ENCODE assay signal across 16 cellular contexts in the genomic region with DNA sequence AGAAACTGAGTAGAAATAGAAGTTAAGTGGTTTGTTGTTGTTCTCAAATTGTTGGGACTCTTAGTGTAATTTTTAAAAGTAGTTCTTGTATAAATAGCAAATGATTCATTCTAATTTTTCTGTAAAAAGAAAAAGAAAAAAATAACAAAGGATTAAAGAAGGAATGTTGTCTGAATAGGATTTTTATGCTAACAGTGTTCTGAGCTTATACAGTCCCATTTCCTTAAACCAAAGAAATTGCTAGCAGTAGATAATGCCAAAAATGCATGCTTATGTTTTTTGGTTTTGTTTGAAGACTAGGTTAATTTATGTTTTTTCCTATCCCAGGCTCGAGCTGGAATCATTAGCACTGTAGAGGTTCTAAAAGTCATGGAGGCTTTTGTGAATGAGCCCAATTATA. TPM values are rescaled to one million over a fixed set of nuclear protein-coding genes. Genes with fewer than 3 reads are reported as not detected.
DNase-seq lines count a peak whose midpoint lies in the region; ATAC-seq and TF ChIP-seq lines count a peak whose summit lies in the region.
"Had no signal": no experiment of that assay in that cellular context is flagged by ENCODE, and none has a peak within 500 bp of the region (broad histone marks: within the 10 kb centered on the region; RNA-seq: fewer than 3 reads in every experiment).

No MANE protein-coding gene starts in this region.

- H3K27me3 Mint-ChIP-seq in T-helper 17 cell = no peaks in the 10 kb centered on the region
- no peaks in the 10 kb centered on the region for H3K27me3 Mint-ChIP-seq in activated CD4-positive, alpha-beta memory T cell treated with anti-CD3 and anti-CD28 coated beads for 36 hours
- H3K27me3 Mint-ChIP-seq: CD8-positive, alpha-beta memory T cell; naive thymus-derived CD4-positive, alpha-beta T cell had no signal

- no peak overlapping the region for H3K4me3 ChIP-seq in left ventricle myocardium inferior
- no peak overlapping the region for H3K4me3 ChIP-seq in transverse colon
- H3K4me3 ChIP-seq: psoas muscle had no signal

- no peak overlapping the region for H3K4me3 Mint-ChIP-seq in T-helper 17 cell
- H3K4me3 Mint-ChIP-seq in activated CD4-positive, alpha-beta memory T cell treated with anti-CD3 and anti-CD28 coated beads for 36 hours = no peak overlapping the region
- H3K4me3 Mint-ChIP-seq: CD8-positive, alpha-beta memory T cell; naive thymus-derived CD4-positive, alpha-beta T cell had no signal

- no peak for TF ChIP-seq EP300 in transverse colon (IDR thresholded peaks at IDR 0.05; ENCODE audit: low read depth)

- no peaks in the 10 kb centered on the region for H3K9me3 Mint-ChIP-seq in activated CD4-positive, alpha-beta memory T cell treated with anti-CD3 and anti-CD28 coated beads for 36 hours
- H3K9me3 Mint-ChIP-seq: CD8-positive, alpha-beta memory T cell; naive thymus-derived CD4-positive, alpha-beta T cell had no signal

- peaks cover 13% of the 10 kb centered on the region for H3K36me3 Mint-ChIP-seq in T-helper 17 cell (ENCODE audit: low read depth)
- H3K36me3 Mint-ChIP-seq in activated CD4-positive, alpha-beta memory T cell treated with anti-CD3 and anti-CD28 coated beads for 36 hours = peaks cover 30% of the 10 kb centered on the region

- intact Hi-C loops in left ventricle myocardium inferior (cut with micrococcal nuclease) = no loop called here
- intact Hi-C loops in cardiac septum (cut with DNase I) = no loop called here
- intact Hi-C loops in transverse colon (cut with DNase I; ENCODE audit: low total_unique reads) = no loop called here
- intact Hi-C loops in activated CD4-positive, alpha-beta memory T cell treated with anti-CD3 and anti-CD28 coated beads for 36 hours (cut with micrococcal nuclease) = no loop called here

- CTCF ChIA-PET in activated CD4-positive, alpha-beta memory T cell treated with anti-CD3 and anti-CD28 coated beads for 36 hours (lab: Charles Lee) = interaction anchor here (4.4 kb wide), 1 partner anchor 10 kb away, joined by 29 read pairs; no protein-coding TSS in a partner anchor

- no peak for ATAC-seq in T-helper 17 cell
- no peak for ATAC-seq in HG03159 (IDR thresholded peaks at IDR 0.05; ENCODE audit: unreplicated experiment)
- ATAC-seq: naive thymus-derived CD4-positive, alpha-beta T cell; stimulated activated naive CD8-positive, alpha-beta T cell treated with anti-CD3 and anti-CD28 coated beads, Interleukin-15, Interleukin-2, amounts not matched to agents 100 U/mL and 50 U/mL, for 24 hours had no signal

- peaks cover 84% of the 10 kb centered on the region for H3K36me3 ChIP-seq in left ventricle myocardium inferior
- peaks cover 0 to 85% (median 26%) of the 10 kb centered on the region in 4 donors for H3K36me3 ChIP-seq in transverse colon

- peak overlapping the region; percentile 57 for H3K27ac Mint-ChIP-seq in T-helper 17 cell
- H3K27ac Mint-ChIP-seq in activated CD4-positive, alpha-beta memory T cell treated with anti-CD3 and anti-CD28 coated beads for 36 hours = no peak overlapping the region
- H3K27ac Mint-ChIP-seq: CD8-positive, alpha-beta memory T cell had no signal

- H3K27ac ChIP-seq in left ventricle myocardium inferior (replicated peaks) (peak overlapping the region; percentile 77), transverse colon (peak overlapping the region; percentile 14 to 51 (median 18))
- H3K27ac ChIP-seq: psoas muscle had no signal

- peaks cover 32% of the 10 kb centered on the region for H3K4me1 ChIP-seq in left ventricle myocardium inferior
- H3K4me1 ChIP-seq in transverse colon = peaks cover 0 to 10% (median 2%) of the 10 kb centered on the region in 4 donors
- H3K4me1 ChIP-seq: psoas muscle had no signal

- POLR2A ChIA-PET in activated CD4-positive, alpha-beta memory T cell treated with anti-CD3 and anti-CD28 coated beads for 36 hours (lab: Charles Lee) = no interaction called here

- TF ChIP-seq POLR2A in transverse colon (IDR thresholded peaks at IDR 0.05) = no peak

- H3K4me1 Mint-ChIP-seq in T-helper 17 cell = peaks cover 14% of the 10 kb centered on the region
- peaks cover 3% of the 10 kb centered on the region for H3K4me1 Mint-ChIP-seq in activated CD4-positive, alpha-beta memory T cell treated with anti-CD3 and anti-CD28 coated beads for 36 hours (ENCODE audit: low read depth)

- 57 to 60% methylated on average over 1 of the region's 1 CpG for WGBS in transverse colon (ENCODE audit: low coverage in 1 of 2), 2 donors

- no peaks in the 10 kb centered on the region for H3K27me3 ChIP-seq in left ventricle myocardium inferior (ENCODE audit: low read depth)
- no peaks in the 10 kb centered on the region for H3K27me3 ChIP-seq in transverse colon

- H3K9me3 ChIP-seq in left ventricle myocardium inferior (replicated peaks) = no peaks in the 10 kb centered on the region
- H3K9me3 ChIP-seq in T-helper 17 cell (ENCODE audit: control insufficient read depth, low read length, poor library complexity, severe bottlenecking) = no peaks in the 10 kb centered on the region
- H3K9me3 ChIP-seq in transverse colon = no peaks in the 10 kb centered on the region
- H3K9me3 ChIP-seq: psoas muscle had no signal

- in situ Hi-C loops in transverse colon (cut with MboI; ENCODE audit: low pct_ligation_motif_present in 1 of 4, low pct_unique_long_range_greater_than_20kb in 1 of 4, low sequenced_read_pairs in 3 of 4) = loop anchor here (25.0 kb wide), 4 partner anchors 93 to 368 kb away; no protein-coding TSS in a partner anchor

- no peak for DNase-seq in left ventricle myocardium inferior
- no peak for DNase-seq in cardiac septum (ENCODE audit: low spot score)
- no peak for DNase-seq in T-helper 17 cell
- peak; percentile 31 for DNase-seq in iris pigment epithelial cell (ENCODE audit: low read depth)
- DNase-seq in transverse colon = no peak
- no peak for DNase-seq in activated CD4-positive, alpha-beta memory T cell treated with anti-CD3 and anti-CD28 coated beads for 36 hours
- no peak for DNase-seq in epidermal melanocyte (ENCODE audit: insufficient read length, low spot score)
- DNase-seq: activated gamma-delta T cell treated with Interleukin-2 at 50 U/mL for 16 hours; CD8-positive, alpha-beta memory T cell; naive thymus-derived CD4-positive, alpha-beta T cell; NCI-H187; psoas muscle; stimulated activated CD4-positive, alpha-beta T cell treated with anti-CD3 and anti-CD28 coated beads, Interleukin-15, amount 100 ng/mL, for 24 hours; stimulated activated naive CD8-positive, alpha-beta T cell treated with anti-CD3 and anti-CD28 coated beads, Interleukin-15, Interleukin-2, amounts not matched to agents 100 U/mL and 50 U/mL, for 24 hours; T1000 had no signal

- no peak for TF ChIP-seq CTCF in left ventricle myocardium inferior (IDR thresholded peaks at IDR 0.05; ENCODE audit: borderline replicate concordance)
- TF ChIP-seq CTCF in transverse colon (IDR thresholded peaks at IDR 0.05) = no peak

RNA-seq across cellular contexts. Expression of a gene that starts 44.7 kb away (rescaled TPM):
- total RNA-seq in left ventricle myocardium inferior = 173 TPM
- 185 TPM for total RNA-seq in cardiac septum
- 100 to 1,000 TPM; 183 to 196 TPM for total RNA-seq in T-helper 17 cell
- total RNA-seq in transverse colon = 100 to 1,000 TPM in 3 of 4 donors, 10 to 100 TPM in 1; 39.2 to 176 (median 133) TPM
- total RNA-seq in activated CD4-positive, alpha-beta memory T cell treated with anti-CD3 and anti-CD28 coated beads for 36 hours = 100 to 1,000 TPM; 475 to 488 TPM
